2 cellular contexts compared by ENCODE assay signal in the genomic region with DNA sequence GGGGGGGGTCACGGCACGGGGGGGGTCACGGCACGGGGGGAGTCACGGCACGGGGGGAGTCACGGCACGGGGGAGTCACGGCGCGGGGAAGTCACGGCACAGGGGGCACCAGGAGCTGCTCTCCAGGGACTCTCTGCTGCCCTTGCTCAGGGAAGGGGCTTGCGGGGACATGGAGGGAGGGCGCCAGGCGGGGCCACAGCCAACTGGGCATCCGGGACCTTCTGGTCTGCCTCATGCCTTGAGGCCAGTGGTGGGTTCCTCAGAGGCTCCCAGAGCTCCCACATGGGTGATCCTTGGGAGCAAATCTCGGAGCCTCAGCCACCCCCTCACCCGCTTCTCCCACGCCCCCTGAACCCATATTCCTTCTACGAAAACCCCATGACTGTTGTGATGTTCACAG.
TF ChIP-seq lines count a peak whose summit lies in the region.

No MANE protein-coding gene starts in this region.

TF ChIP-seq in SK-N-SH, 30 proteins besides CTCF, POLR2A, EP300 and RAD21 (continued from another document):
- TF ChIP-seq, protein P1, sequence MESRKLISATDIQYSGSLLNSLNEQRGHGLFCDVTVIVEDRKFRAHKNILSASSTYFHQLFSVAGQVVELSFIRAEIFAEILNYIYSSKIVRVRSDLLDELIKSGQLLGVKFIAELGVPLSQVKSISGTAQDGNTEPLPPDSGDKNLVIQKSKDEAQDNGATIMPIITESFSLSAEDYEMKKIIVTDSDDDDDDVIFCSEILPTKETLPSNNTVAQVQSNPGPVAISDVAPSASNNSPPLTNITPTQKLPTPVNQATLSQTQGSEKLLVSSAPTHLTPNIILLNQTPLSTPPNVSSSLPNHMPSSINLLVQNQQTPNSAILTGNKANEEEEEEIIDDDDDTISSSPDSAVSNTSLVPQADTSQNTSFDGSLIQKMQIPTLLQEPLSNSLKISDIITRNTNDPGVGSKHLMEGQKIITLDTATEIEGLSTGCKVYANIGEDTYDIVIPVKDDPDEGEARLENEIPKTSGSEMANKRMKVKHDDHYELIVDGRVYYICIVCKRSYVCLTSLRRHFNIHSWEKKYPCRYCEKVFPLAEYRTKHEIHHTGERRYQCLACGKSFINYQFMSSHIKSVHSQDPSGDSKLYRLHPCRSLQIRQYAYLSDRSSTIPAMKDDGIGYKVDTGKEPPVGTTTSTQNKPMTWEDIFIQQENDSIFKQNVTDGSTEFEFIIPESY (IDR thresholded peaks at IDR 0.05; ENCODE audit: borderline replicate concordance, low read depth): no peak
- TF ChIP-seq GABPA (IDR thresholded peaks at IDR 0.05; ENCODE audit: low read depth) (no peak), TCF12 (IDR thresholded peaks at IDR 0.05) (no peak), ELF1 (IDR thresholded peaks at IDR 0.05) (no peak)
TF ChIP-seq in SK-N-SH: peak in this region for 0.

TF ChIP-seq in SK-N-SH treated with all-trans-retinoic acid at 6 μM for 48 hours, 23 proteins besides CTCF, POLR2A, EP300 and RAD21 (continued from another document):
- TF ChIP-seq, protein P2, sequence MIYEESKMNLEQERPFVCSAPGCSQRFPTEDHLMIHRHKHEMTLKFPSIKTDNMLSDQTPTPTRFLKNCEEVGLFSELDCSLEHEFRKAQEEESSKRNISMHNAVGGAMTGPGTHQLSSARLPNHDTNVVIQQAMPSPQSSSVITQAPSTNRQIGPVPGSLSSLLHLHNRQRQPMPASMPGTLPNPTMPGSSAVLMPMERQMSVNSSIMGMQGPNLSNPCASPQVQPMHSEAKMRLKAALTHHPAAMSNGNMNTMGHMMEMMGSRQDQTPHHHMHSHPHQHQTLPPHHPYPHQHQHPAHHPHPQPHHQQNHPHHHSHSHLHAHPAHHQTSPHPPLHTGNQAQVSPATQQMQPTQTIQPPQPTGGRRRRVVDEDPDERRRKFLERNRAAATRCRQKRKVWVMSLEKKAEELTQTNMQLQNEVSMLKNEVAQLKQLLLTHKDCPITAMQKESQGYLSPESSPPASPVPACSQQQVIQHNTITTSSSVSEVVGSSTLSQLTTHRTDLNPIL (CRISPR knock-in tag; IDR thresholded peaks at IDR 0.05; ENCODE audit: low read depth): no peak
- TF ChIP-seq, protein P3, sequence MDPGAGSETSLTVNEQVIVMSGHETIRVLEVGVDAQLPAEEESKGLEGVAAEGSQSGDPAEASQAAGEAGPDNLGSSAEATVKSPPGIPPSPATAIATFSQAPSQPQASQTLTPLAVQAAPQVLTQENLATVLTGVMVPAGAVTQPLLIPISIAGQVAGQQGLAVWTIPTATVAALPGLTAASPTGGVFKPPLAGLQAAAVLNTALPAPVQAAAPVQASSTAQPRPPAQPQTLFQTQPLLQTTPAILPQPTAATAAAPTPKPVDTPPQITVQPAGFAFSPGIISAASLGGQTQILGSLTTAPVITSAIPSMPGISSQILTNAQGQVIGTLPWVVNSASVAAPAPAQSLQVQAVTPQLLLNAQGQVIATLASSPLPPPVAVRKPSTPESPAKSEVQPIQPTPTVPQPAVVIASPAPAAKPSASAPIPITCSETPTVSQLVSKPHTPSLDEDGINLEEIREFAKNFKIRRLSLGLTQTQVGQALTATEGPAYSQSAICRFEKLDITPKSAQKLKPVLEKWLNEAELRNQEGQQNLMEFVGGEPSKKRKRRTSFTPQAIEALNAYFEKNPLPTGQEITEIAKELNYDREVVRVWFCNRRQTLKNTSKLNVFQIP (CRISPR knock-in tag; IDR thresholded peaks at IDR 0.05; ENCODE audit: borderline replicate concordance, low read depth): no peak
